ENCODE assay signal across 8 cellular contexts in the genomic region with DNA sequence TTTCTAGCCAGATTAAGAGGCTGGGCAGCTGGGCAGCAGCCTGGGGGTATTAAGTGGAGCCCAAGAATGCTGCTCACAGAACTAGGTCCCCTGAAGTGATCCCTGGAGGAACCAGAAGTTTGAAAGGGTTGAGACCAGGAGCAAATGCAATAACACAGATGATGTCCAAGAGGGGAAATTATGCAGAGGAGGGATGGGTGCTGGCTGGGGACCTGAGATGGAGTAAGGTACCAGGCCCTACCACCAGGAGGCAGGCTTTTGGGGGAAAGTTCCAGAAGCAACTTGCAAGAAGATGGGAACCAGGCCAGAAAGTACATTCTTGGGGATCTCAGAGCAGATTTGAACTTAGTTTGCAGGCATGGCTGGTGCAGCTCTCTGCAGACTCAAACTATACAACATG.
DNase-seq lines count a peak whose midpoint lies in the region; ATAC-seq and TF ChIP-seq lines count a peak whose summit lies in the region.

No MANE protein-coding gene starts in this region.

- no peak overlapping the region for H3K4me2 ChIP-seq in smooth muscle cell

- no peak for TF ChIP-seq POLR2A in heart left ventricle (IDR thresholded peaks at IDR 0.05)

- H3F3A ChIP-seq in smooth muscle cell (ENCODE audit: low read depth): no peaks in the 10 kb centered on the region

- H3K27ac ChIP-seq in heart left ventricle (peak overlapping the region in 6 of 12 donors; percentile 11 to 67 (median 47)), smooth muscle cell (ENCODE audit: low read depth) (no peak overlapping the region)

- peaks cover 0 to 19% (median 0%) of the 10 kb centered on the region in 12 donors for H3K4me1 ChIP-seq in heart left ventricle
- H3K4me1 ChIP-seq in smooth muscle cell (ENCODE audit: low read depth): no peaks in the 10 kb centered on the region

- H3K9me3 ChIP-seq in heart left ventricle: peaks cover 0 to 24% (median 11%) of the 10 kb centered on the region in 12 donors
- H3K9me3 ChIP-seq in smooth muscle cell (replicated peaks; ENCODE audit: low read depth): no peaks in the 10 kb centered on the region

- DNase-seq in heart left ventricle: no peak
- DNase-seq in cardiac septum (ENCODE audit: low spot score): no peak
- DNase-seq in activated CD4-positive, alpha-beta T cell treated with anti-CD3 and anti-CD28 coated beads, Interleukin-2, amount 10 ng/mL, durations not matched to agents 24 days and 14 days: peak; percentile 83
- no peak for DNase-seq in epithelial cell of proximal tubule (ENCODE audit: low read depth)
- no peak for DNase-seq in smooth muscle cell (lab: John Stamatoyannopoulos, UW; ENCODE audit: unreplicated experiment)
- no peak for DNase-seq in medulla oblongata (ENCODE audit: extremely low spot score)
- no peak for DNase-seq in posterior vena cava (ENCODE audit: low spot score)

- intact Hi-C loops in heart left ventricle (cut with DNase I) (loop anchor here in 4 of 10 donors (10.0 kb wide), 4 partner anchors 95 to 165 kb away; a partner anchor contains a TSS), cardiac septum (cut with DNase I) (no loop called here), posterior vena cava (cut with DNase I) (no loop called here)
- intact Hi-C loops in activated CD4-positive, alpha-beta T cell treated with anti-CD3 and anti-CD28 coated beads, Interleukin-2, amount 10 ng/mL, durations not matched to agents 24 days and 14 days (cut with micrococcal nuclease): no loop called here

- peaks cover 13% of the 10 kb centered on the region for H3K9me3 Mint-ChIP-seq in activated CD4-positive, alpha-beta T cell treated with anti-CD3 and anti-CD28 coated beads, Interleukin-2, amount 10 ng/mL, durations not matched to agents 24 days and 14 days

- H2AFZ ChIP-seq in smooth muscle cell (ENCODE audit: low read depth): no peak overlapping the region

- no peaks in the 10 kb centered on the region for H3K79me2 ChIP-seq in smooth muscle cell (ENCODE audit: low read depth)

- peaks cover 12% of the 10 kb centered on the region for H3K4me1 Mint-ChIP-seq in activated CD4-positive, alpha-beta T cell treated with anti-CD3 and anti-CD28 coated beads, Interleukin-2, amount 10 ng/mL, durations not matched to agents 24 days and 14 days

- no peak overlapping the region for H3K27ac Mint-ChIP-seq in activated CD4-positive, alpha-beta T cell treated with anti-CD3 and anti-CD28 coated beads, Interleukin-2, amount 10 ng/mL, durations not matched to agents 24 days and 14 days

- no peaks in the 10 kb centered on the region for H4K20me1 ChIP-seq in smooth muscle cell (ENCODE audit: low read depth)

- H3K36me3 Mint-ChIP-seq in activated CD4-positive, alpha-beta T cell treated with anti-CD3 and anti-CD28 coated beads, Interleukin-2, amount 10 ng/mL, durations not matched to agents 24 days and 14 days (ENCODE audit: low read depth): peaks cover 14% of the 10 kb centered on the region

- no peak overlapping the region for H3K9ac ChIP-seq in smooth muscle cell (ENCODE audit: low read depth)

- H3K4me3 Mint-ChIP-seq in activated CD4-positive, alpha-beta T cell treated with anti-CD3 and anti-CD28 coated beads, Interleukin-2, amount 10 ng/mL, durations not matched to agents 24 days and 14 days: no peak overlapping the region

- no peak overlapping the region for H3K4me3 ChIP-seq in heart left ventricle
- H3K4me3 ChIP-seq in epithelial cell of proximal tubule (ENCODE audit: low read depth, low read length): no peak overlapping the region
- no peak overlapping the region for H3K4me3 ChIP-seq in smooth muscle cell

- no peaks in the 10 kb centered on the region for H3K27me3 Mint-ChIP-seq in activated CD4-positive, alpha-beta T cell treated with anti-CD3 and anti-CD28 coated beads, Interleukin-2, amount 10 ng/mL, durations not matched to agents 24 days and 14 days

- H3K27me3 ChIP-seq in heart left ventricle: no peaks in the 10 kb centered on the region
- H3K27me3 ChIP-seq in smooth muscle cell (ENCODE audit: low read depth): no peaks in the 10 kb centered on the region

- TF ChIP-seq CTCF in heart left ventricle (IDR thresholded peaks at IDR 0.05) (peak in 11 of 12 donors; percentile 11 to 51 (median 40)), epithelial cell of proximal tubule (conservative IDR thresholded peaks at IDR 0.05; ENCODE audit: low read depth, low read length) (peak; percentile 68), smooth muscle cell (IDR thresholded peaks at IDR 0.05; ENCODE audit: borderline replicate concordance, insufficient read depth, poor library complexity, severe bottlenecking) (peak; percentile 28)

- H3K36me3 ChIP-seq in heart left ventricle (no peaks in the 10 kb centered on the region), smooth muscle cell (ENCODE audit: low read depth) (no peaks in the 10 kb centered on the region)

- ATAC-seq in heart left ventricle (peak in 1 of 4 donors; percentile 11), GM19328 (IDR thresholded peaks at IDR 0.05; ENCODE audit: unreplicated experiment) (no peak)
